Comparison of ENCODE assay signal across 36 cellular contexts in genomic region chr13:82374719-82375118, GRCh38.
"Had no signal": no experiment of that assay in that cellular context is flagged by ENCODE, and none has a peak within 500 bp of the region (broad histone marks: within the 10 kb centered on the region; RNA-seq: fewer than 3 reads in every experiment).

No MANE protein-coding gene starts in this region.

- H3K27me3 ChIP-seq: MG63 had no signal

- H3K4me3 ChIP-seq: MG63 had no signal

- DNase-seq: Kasumi-1, MG63, MM.1S, MV-4-11, NCI-H1048, NCI-H1092, NCI-H1092 treated with DMSO at 0.1 percent for 48 hours, NCI-H1105, NCI-H1105 treated with DMSO at 0.1 percent for 48 hours, NCI-H1417, NCI-H1417 treated with DMSO at 0.1 percent for 48 hours, NCI-H1436, NCI-H1436 treated with DMSO at 0.1 percent for 48 hours, NCI-H146, NCI-H1694, NCI-H1694 treated with DMSO at 0.1 percent for 48 hours, NCI-H187, NCI-H187 treated with DMSO at 0.1 percent for 48 hours, NCI-H1930, NCI-H2029, NCI-H2029 treated with DMSO at 0.1 percent for 48 hours, NCI-H2081, NCI-H2081 treated with DMSO at 0.1 percent for 48 hours, NCI-H2107, NCI-H2171, NCI-H2171 treated with DMSO at 0.1 percent for 48 hours, NCI-H2227 treated with DMSO at 0.1 percent for 48 hours, NCI-H226, NCI-H345, NCI-H446, NCI-H446 treated with DMSO at 0.1 percent for 48 hours, NCI-H510A, NCI-H510A treated with DMSO at 0.1 percent for 48 hours, NCI-H524, NCI-H524 treated with DMSO at 0.1 percent for 48 hours, NCI-H526 had no signal

- H3K36me3 ChIP-seq: MG63 had no signal
